Comparison of ENCODE assay signal across 1 cellular context in the genomic region with DNA sequence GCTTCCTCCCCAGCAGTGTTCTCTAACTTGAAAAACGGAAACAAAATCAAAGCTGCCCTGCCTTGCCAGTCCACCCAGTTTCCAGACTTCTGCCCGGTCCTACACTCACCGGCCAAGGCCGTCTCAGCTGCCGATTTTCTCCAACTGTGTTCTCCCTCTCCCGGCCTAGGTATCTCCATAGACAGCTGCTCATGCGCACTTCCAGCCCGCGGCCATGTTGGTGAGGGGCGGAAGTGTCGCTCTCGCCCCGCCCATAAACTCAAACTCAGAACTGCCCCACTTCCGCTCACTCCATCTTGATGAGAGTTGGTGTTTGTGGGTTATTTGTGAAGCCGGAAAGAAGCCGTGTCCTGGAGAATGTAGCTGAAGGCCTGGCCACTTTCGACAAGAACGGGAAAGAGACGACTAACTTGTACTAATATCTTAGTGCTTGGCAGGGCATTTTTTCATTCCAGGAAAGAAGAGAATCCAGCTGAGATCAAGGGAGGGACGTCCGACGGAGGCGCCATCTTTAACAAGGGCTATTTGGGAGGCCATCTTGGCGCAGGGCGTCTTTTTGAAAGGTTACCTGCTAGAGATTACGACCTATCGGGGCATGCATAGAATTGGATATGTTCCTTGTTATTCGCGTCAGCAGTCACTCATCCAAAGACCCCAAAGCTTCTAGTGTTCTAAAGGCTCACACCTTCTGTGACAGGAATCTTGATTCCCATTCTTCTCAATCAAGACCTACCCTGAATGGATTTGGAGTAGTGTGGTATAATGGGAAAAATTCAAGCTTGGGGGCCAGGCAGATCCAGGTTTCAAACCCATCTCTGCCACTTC.
TF ChIP-seq lines count a peak whose summit lies in the region.

A gene with protein sequence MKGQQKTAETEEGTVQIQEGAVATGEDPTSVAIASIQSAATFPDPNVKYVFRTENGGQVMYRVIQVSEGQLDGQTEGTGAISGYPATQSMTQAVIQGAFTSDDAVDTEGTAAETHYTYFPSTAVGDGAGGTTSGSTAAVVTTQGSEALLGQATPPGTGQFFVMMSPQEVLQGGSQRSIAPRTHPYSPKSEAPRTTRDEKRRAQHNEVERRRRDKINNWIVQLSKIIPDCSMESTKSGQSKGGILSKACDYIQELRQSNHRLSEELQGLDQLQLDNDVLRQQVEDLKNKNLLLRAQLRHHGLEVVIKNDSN (minus strand): TSS at position 229 of the 825 bp plus-strand sequence. CDS start 2,702 bp downstream, outside the sequence.

TF ChIP-seq in GM23338, 12 proteins besides CTCF, POLR2A, EP300 and RAD21 (continued from another document):
- TF ChIP-seq, protein P1, sequence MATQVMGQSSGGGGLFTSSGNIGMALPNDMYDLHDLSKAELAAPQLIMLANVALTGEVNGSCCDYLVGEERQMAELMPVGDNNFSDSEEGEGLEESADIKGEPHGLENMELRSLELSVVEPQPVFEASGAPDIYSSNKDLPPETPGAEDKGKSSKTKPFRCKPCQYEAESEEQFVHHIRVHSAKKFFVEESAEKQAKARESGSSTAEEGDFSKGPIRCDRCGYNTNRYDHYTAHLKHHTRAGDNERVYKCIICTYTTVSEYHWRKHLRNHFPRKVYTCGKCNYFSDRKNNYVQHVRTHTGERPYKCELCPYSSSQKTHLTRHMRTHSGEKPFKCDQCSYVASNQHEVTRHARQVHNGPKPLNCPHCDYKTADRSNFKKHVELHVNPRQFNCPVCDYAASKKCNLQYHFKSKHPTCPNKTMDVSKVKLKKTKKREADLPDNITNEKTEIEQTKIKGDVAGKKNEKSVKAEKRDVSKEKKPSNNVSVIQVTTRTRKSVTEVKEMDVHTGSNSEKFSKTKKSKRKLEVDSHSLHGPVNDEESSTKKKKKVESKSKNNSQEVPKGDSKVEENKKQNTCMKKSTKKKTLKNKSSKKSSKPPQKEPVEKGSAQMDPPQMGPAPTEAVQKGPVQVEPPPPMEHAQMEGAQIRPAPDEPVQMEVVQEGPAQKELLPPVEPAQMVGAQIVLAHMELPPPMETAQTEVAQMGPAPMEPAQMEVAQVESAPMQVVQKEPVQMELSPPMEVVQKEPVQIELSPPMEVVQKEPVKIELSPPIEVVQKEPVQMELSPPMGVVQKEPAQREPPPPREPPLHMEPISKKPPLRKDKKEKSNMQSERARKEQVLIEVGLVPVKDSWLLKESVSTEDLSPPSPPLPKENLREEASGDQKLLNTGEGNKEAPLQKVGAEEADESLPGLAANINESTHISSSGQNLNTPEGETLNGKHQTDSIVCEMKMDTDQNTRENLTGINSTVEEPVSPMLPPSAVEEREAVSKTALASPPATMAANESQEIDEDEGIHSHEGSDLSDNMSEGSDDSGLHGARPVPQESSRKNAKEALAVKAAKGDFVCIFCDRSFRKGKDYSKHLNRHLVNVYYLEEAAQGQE (IDR thresholded peaks at IDR 0.05; ENCODE audit: unreplicated experiment) = no peak
- no peak; the same call in 1 of the 2 replicates for TF ChIP-seq NANOG (IDR thresholded peaks at IDR 0.05; ENCODE audit: borderline replicate concordance)
- TF ChIP-seq POLR2AphosphoS5 (IDR thresholded peaks at IDR 0.05; ENCODE audit: low read depth) = peak; percentile 93
- TF ChIP-seq, protein P2, sequence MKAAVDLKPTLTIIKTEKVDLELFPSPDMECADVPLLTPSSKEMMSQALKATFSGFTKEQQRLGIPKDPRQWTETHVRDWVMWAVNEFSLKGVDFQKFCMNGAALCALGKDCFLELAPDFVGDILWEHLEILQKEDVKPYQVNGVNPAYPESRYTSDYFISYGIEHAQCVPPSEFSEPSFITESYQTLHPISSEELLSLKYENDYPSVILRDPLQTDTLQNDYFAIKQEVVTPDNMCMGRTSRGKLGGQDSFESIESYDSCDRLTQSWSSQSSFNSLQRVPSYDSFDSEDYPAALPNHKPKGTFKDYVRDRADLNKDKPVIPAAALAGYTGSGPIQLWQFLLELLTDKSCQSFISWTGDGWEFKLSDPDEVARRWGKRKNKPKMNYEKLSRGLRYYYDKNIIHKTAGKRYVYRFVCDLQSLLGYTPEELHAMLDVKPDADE (IDR thresholded peaks at IDR 0.05) = peak; percentile 97
- peak; percentile 65 for TF ChIP-seq CREB1 (CRISPR knock-in tag; IDR thresholded peaks at IDR 0.05; ENCODE audit: low read depth)
TF ChIP-seq in GM23338: peak in this region for 4.
